8 cellular contexts compared by ENCODE assay signal in the genomic region with DNA sequence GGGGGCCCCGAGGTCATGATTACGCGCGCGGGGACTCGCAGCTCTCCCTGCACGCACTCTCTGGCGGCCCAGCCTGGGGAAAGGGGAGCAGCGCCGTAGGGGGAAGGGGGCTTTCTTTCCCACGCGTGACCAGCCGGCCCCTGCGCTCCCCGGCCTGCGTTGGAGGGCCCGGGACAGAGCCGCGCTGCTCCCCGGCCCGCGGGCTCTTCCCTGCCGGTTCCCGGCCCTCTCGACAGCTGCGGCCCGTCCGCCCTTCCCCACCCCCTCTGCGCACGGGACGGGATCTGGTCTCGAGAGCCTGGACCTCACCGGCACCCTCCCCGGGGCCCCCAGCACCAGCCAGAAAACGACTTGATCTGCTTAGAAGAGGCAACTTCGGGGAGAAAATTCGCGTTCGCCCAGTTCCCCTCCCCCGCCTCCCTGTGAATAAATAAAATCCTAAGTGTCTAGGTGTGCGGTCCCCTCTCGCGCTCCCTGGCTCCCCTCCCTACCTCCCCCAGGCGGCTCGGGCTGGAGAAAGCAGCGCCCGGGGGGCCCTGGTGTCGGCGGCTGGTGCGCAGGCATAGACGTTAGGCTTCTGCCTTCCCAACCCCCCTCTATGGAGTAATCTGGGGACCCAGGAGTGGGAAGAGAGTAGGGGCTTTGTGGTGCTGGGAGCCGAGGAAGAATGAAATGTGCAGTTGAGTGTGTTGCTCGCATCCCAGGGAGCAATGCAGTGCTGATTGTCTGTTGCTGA. TPM values are rescaled to one million over a fixed set of nuclear protein-coding genes. Genes with fewer than 3 reads are reported as not detected.
DNase-seq lines count a peak whose midpoint lies in the region; ATAC-seq and TF ChIP-seq lines count a peak whose summit lies in the region.

No MANE protein-coding gene starts in this region.

- peaks cover 22% of the 10 kb centered on the region for H3K27me3 Mint-ChIP-seq in activated CD4-positive, alpha-beta T cell treated with anti-CD3 and anti-CD28 coated beads for 36 hours

- H3K27ac Mint-ChIP-seq in activated CD4-positive, alpha-beta T cell treated with anti-CD3 and anti-CD28 coated beads for 36 hours, result no peak overlapping the region

- H3K9me3 ChIP-seq in BE2C, result no peaks in the 10 kb centered on the region
- H3K9me3 ChIP-seq in colonic mucosa, result no peaks in the 10 kb centered on the region
- H3K9me3 ChIP-seq in thoracic aorta, result no peaks in the 10 kb centered on the region

- DNase-seq in BE2C (peak; percentile 66), NCI-H1930 (lab: John Stamatoyannopoulos, UW) (peak; percentile 22 to 37), colonic mucosa (peak; percentile 19), thoracic aorta (ENCODE audit: low spot score) (no peak), HUDEP-2 (lab: John Stamatoyannopoulos, UW; ENCODE audit: unreplicated experiment in 76 of 76) (no peak)
- DNase-seq in activated CD4-positive, alpha-beta T cell treated with anti-CD3 and anti-CD28 coated beads for 36 hours, result no peak

- TF ChIP-seq CTCF in BE2C (IDR thresholded peaks at IDR 0.05; ENCODE audit: low read depth, low read length) (peak; percentile 20), colonic mucosa (IDR thresholded peaks at IDR 0.05) (no peak), thoracic aorta (IDR thresholded peaks at IDR 0.05) (peak; percentile 30)

- ATAC-seq in thoracic aorta (ENCODE audit: insufficient number of reproducible peaks, low FRiP score, low read depth) (no peak), HG03442 (IDR thresholded peaks at IDR 0.05; ENCODE audit: unreplicated experiment) (no peak)
- no peak for ATAC-seq in activated CD4-positive, alpha-beta T cell treated with anti-CD3 and anti-CD28 coated beads for 36 hours

- H3K4me1 ChIP-seq in BE2C, result no peaks in the 10 kb centered on the region
- no peaks in the 10 kb centered on the region for H3K4me1 ChIP-seq in colonic mucosa
- no peaks in the 10 kb centered on the region for H3K4me1 ChIP-seq in thoracic aorta (ENCODE audit: control insufficient read depth in 1 of 2, low read depth in 2 of 2)

- H3K4me3 ChIP-seq in BE2C (ENCODE audit: low read depth, low read length) (peak overlapping the region; percentile 81), colonic mucosa (peak overlapping the region; percentile 43), thoracic aorta (peak overlapping the region; percentile 91)

- no peak overlapping the region for H3K4me3 Mint-ChIP-seq in activated CD4-positive, alpha-beta T cell treated with anti-CD3 and anti-CD28 coated beads for 36 hours

- intact Hi-C loops in colonic mucosa (cut with DNase I), result no loop called here
- intact Hi-C loops in activated CD4-positive, alpha-beta T cell treated with anti-CD3 and anti-CD28 coated beads for 36 hours (cut with DNase I, micrococcal nuclease), result no loop called here

- no peaks in the 10 kb centered on the region for H3K36me3 Mint-ChIP-seq in activated CD4-positive, alpha-beta T cell treated with anti-CD3 and anti-CD28 coated beads for 36 hours (ENCODE audit: low read depth)

- H3K27ac ChIP-seq in colonic mucosa, result peak overlapping the region; percentile 68
- peak overlapping the region; percentile 74 for H3K27ac ChIP-seq in layer of hippocampus (ENCODE audit: low read depth, low read length)
- H3K27ac ChIP-seq in thoracic aorta, result peak overlapping the region; percentile 92 to 95

- H3K9me3 Mint-ChIP-seq in activated CD4-positive, alpha-beta T cell treated with anti-CD3 and anti-CD28 coated beads for 36 hours (ENCODE audit: low read depth), result no peaks in the 10 kb centered on the region

- POLR2A ChIA-PET in activated CD4-positive, alpha-beta T cell treated with anti-CD3 and anti-CD28 coated beads for 36 hours (lab: Charles Lee), result no interaction called here

- peak overlapping the region in 1 of 2 donors; percentile 66 for H3K9ac ChIP-seq in colonic mucosa (ENCODE audit: low read depth in 2 of 2, low read length in 2 of 2)

- H3K4me1 Mint-ChIP-seq in activated CD4-positive, alpha-beta T cell treated with anti-CD3 and anti-CD28 coated beads for 36 hours, result peaks cover 4% of the 10 kb centered on the region

- no peaks in the 10 kb centered on the region for H3K27me3 ChIP-seq in BE2C
- peaks cover 8% of the 10 kb centered on the region for H3K27me3 ChIP-seq in colonic mucosa
- H3K27me3 ChIP-seq in layer of hippocampus (ENCODE audit: control insufficient read depth, insufficient read depth, low read length), result no peaks in the 10 kb centered on the region
- H3K27me3 ChIP-seq in thoracic aorta (replicated peaks; ENCODE audit: insufficient read depth), result no peaks in the 10 kb centered on the region

- H3K36me3 ChIP-seq in BE2C, result no peaks in the 10 kb centered on the region
- no peaks in the 10 kb centered on the region for H3K36me3 ChIP-seq in colonic mucosa
- H3K36me3 ChIP-seq in thoracic aorta, result no peaks in the 10 kb centered on the region

- CTCF ChIA-PET in activated CD4-positive, alpha-beta T cell treated with anti-CD3 and anti-CD28 coated beads for 36 hours (lab: Charles Lee), result no interaction called here

RNA-seq across cellular contexts. Expression of a gene that starts 0.8 kb away (rescaled TPM):
- polyA plus RNA-seq in BE2C (2012; ENCODE audit: insufficient read depth, insufficient read length, low read depth), result 0.15 TPM
- total RNA-seq in colonic mucosa (under 1 TPM; 0.58 to 0.89 TPM), thoracic aorta (10 to 100 TPM; 10.8 to 21.2 TPM)
- not detected for total RNA-seq in activated CD4-positive, alpha-beta T cell treated with anti-CD3 and anti-CD28 coated beads for 36 hours

Comparison
In these comparisons a context has a peak if more than half of its experiments do, and no peak if none do; other contexts are left out.
1. DNase-seq: peak in BE2C (single experiment), NCI-H1930 (2 of 2) and colonic mucosa (single experiment); none in thoracic aorta (single experiment), HUDEP-2 (0 of 76) and activated CD4-positive, alpha-beta T cell treated with anti-CD3 and anti-CD28 coated beads for 36 hours (single experiment).
2. RNA of a gene that starts 0.8 kb away (total RNA-seq): 10.8 to 21.2 TPM in thoracic aorta; 0.58 to 0.89 TPM in colonic mucosa and not detected in activated CD4-positive, alpha-beta T cell treated with anti-CD3 and anti-CD28 coated beads for 36 hours; every median in the first group is over 4 times any median in the second.
3. Peak in every context shown above with its lines, with median percentiles within 50 percentile points of each other: H3K4me3 ChIP-seq and H3K27ac ChIP-seq.